ENCODE assay signal across 8 cellular contexts in the genomic region with DNA sequence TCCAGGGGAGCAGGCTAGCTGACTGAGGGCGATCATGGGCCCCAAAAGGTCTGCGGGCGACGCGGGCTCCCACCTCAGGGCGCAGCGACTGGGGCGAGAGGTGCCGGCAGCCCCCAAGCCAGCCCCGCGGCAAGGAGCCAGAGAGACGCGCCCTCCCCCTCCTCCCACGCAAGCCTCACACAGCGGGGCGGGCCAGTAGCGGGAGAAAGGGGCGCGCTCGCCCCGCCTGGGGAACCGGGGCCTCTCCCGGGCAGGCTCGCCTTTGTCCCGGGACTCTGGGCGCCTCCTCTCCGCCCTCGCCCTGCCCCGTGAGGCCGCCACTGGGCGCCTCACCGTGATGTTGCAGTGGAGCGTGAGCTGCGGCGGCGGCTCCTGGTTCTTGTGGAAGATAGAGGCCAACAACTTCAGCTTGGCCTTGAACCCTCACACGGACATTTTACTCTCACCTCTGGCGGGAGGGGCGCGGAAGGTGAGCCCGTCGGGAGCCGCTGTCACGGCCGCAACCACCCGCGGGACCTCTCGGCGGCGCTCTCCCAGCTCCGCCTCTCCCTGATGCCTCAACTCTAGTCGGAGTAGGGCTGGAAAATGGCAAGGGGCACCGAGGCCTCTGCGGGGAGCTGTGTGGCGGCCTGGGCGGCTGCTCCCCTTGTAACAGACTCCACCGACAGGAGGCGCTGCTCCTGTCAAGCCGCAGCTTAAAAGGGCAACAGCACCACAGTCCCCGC.
DNase-seq lines count a peak whose midpoint lies in the region; ATAC-seq and TF ChIP-seq lines count a peak whose summit lies in the region.
"Not testable (repeated sequence)": the region's sequence is repeated elsewhere in the genome, so short reads cannot be mapped to it uniquely, and the experiment has no call there.

No MANE protein-coding gene starts in this region.

- peak overlapping the region; percentile 56 for H3K4me3 ChIP-seq in BLaER1
- peak overlapping the region; percentile 47 to 58; a peak in 3 of 4 replicates for H3K4me3 ChIP-seq in SK-N-SH (ENCODE audit: low read depth in 2 of 2, low read length in 1 of 2)
- H3K4me3 ChIP-seq in ascending aorta = peak overlapping the region; percentile 26 to 55
- H3K4me3 ChIP-seq in gastroesophageal sphincter = peak overlapping the region; percentile 43 to 50
- peak overlapping the region in 1 of 2 experiments; percentile 58 for H3K4me3 ChIP-seq in mesenchymal stem cell (ENCODE audit: insufficient read depth in 1 of 2, low read depth in 1 of 2, low read length in 2 of 2)

- not testable (repeated sequence) for H2BK12ac ChIP-seq in mesenchymal stem cell (ENCODE audit: low read length in 2 of 2)

- H3K79me2 ChIP-seq in SK-N-SH (ENCODE audit: insufficient read depth) = not testable (repeated sequence)

- H3K27ac ChIP-seq in BLaER1; mesenchymal stem cell (ENCODE audit: low read length, poor library complexity, severe bottlenecking): not testable (repeated sequence)
- H3K27ac ChIP-seq in SK-N-SH (ENCODE audit: low read depth in 2 of 2, low read length in 1 of 2) (peak overlapping the region in 1 of 2 experiments; percentile 39; a peak in 2 of 4 replicates), ascending aorta (peak overlapping the region; percentile 61 to 72), gastroesophageal sphincter (peak overlapping the region in 3 of 4 donors; percentile 76 to 85 (median 77))

- H3K4me3 Mint-ChIP-seq in stimulated activated naive CD8-positive, alpha-beta T cell treated with anti-CD3 and anti-CD28 coated beads, Interleukin-15, amount 100 ng/mL, for 72 hours = peak overlapping the region in 1 of 2 donors; percentile 72

- not testable (repeated sequence) for H4K91ac ChIP-seq in mesenchymal stem cell (ENCODE audit: low read length)

- TF ChIP-seq EP300 in SK-N-SH (IDR thresholded peaks at IDR 0.05; ENCODE audit: borderline replicate concordance in 1 of 2, low read depth in 1 of 2, low read length in 1 of 2); gastroesophageal sphincter (IDR thresholded peaks at IDR 0.05): not testable (repeated sequence)

- H2BK5ac ChIP-seq in mesenchymal stem cell (ENCODE audit: low read depth, low read length, poor library complexity, severe bottlenecking) = not testable (repeated sequence)

- TF ChIP-seq CTCF in SK-N-SH (IDR thresholded peaks at IDR 0.05) = peak; percentile 35
- TF ChIP-seq CTCF in ascending aorta (IDR thresholded peaks at IDR 0.05); gastroesophageal sphincter (IDR thresholded peaks at IDR 0.05): not testable (repeated sequence)

- not testable (repeated sequence) for H2BK120ac ChIP-seq in mesenchymal stem cell (ENCODE audit: low read depth, low read length)

- H3K9me3 ChIP-seq in BLaER1; SK-N-SH; ascending aorta; gastroesophageal sphincter; mesenchymal stem cell (ENCODE audit: control insufficient read depth, low read length): not testable (repeated sequence)

- DNase-seq in SK-N-SH, mesenchymal stem cell: not testable (repeated sequence)
- peak; percentile 3 for DNase-seq in activated CD8-positive, alpha-beta memory T cell treated with anti-CD3 and anti-CD28 coated beads, Interleukin-2, amount 50 U/mL, for 24 hours (ENCODE audit: extremely low read depth)
- DNase-seq in ascending aorta (ENCODE audit: low spot score in 2 of 2) = peak in 1 of 2 donors; percentile 68
- peak; percentile 62 for DNase-seq in stimulated activated CD4-positive, alpha-beta T cell treated with anti-CD3 and anti-CD28 coated beads, Interleukin-15, amount 100 ng/mL, for 24 hours
- DNase-seq in stimulated activated naive CD8-positive, alpha-beta T cell treated with anti-CD3 and anti-CD28 coated beads, Interleukin-15, amount 100 ng/mL, for 72 hours = peak; percentile 20 to 61

- not testable (repeated sequence) for H3K9me3 Mint-ChIP-seq in stimulated activated naive CD8-positive, alpha-beta T cell treated with anti-CD3 and anti-CD28 coated beads, Interleukin-15, amount 100 ng/mL, for 72 hours

- not testable (repeated sequence) for H3K27me3 Mint-ChIP-seq in stimulated activated naive CD8-positive, alpha-beta T cell treated with anti-CD3 and anti-CD28 coated beads, Interleukin-15, amount 100 ng/mL, for 72 hours

- not testable (repeated sequence) for ATAC-seq in gastroesophageal sphincter; stimulated activated naive CD8-positive, alpha-beta T cell treated with anti-CD3 and anti-CD28 coated beads, Interleukin-15, amount 100 ng/mL, for 72 hours

- not testable (repeated sequence) for H3K14ac ChIP-seq in mesenchymal stem cell (ENCODE audit: low read length in 2 of 2)

- not testable (repeated sequence) for H2BK15ac ChIP-seq in mesenchymal stem cell (ENCODE audit: low read depth, poor library complexity, severe bottlenecking)

- 0% methylated on average over 9 of the region's 60 CpGs for WGBS in SK-N-SH (ENCODE audit: low lambda C conversion rate)
- WGBS in gastroesophageal sphincter (ENCODE audit: low coverage in 1 of 2), 2 donors = no CpG with 5 or more reads among the region's 60 CpGs
- no CpG with 5 or more reads among the region's 60 CpGs for WGBS in mesenchymal stem cell

- not testable (repeated sequence) for H3K79me1 ChIP-seq in mesenchymal stem cell (replicated peaks; ENCODE audit: low read length, poor library complexity, severe bottlenecking)

- not testable (repeated sequence) for H2AK5ac ChIP-seq in mesenchymal stem cell (ENCODE audit: low read length, severe bottlenecking)

- not testable (repeated sequence) for H3K27me3 ChIP-seq in BLaER1; SK-N-SH (ENCODE audit: insufficient read depth); ascending aorta; gastroesophageal sphincter; mesenchymal stem cell (ENCODE audit: control insufficient read depth in 1 of 2, insufficient read depth in 1 of 2, low read length in 2 of 2)

- intact Hi-C loops in ascending aorta (cut with DNase I) = not testable (repeated sequence)

- H3K4ac ChIP-seq in mesenchymal stem cell (ENCODE audit: low read depth in 1 of 2, low read length in 2 of 2) = not testable (repeated sequence)

- H3K4me1 ChIP-seq in BLaER1; SK-N-SH (ENCODE audit: control insufficient read depth in 1 of 2, insufficient read depth in 2 of 2, low read depth in 1 of 2, low read length in 1 of 2); ascending aorta; gastroesophageal sphincter; mesenchymal stem cell (ENCODE audit: control insufficient read depth, insufficient read depth, low read depth, low read length): not testable (repeated sequence)

- not testable (repeated sequence) for H3K18ac ChIP-seq in mesenchymal stem cell (ENCODE audit: low read depth in 1 of 2, low read length in 2 of 2)

- H3K23ac ChIP-seq in mesenchymal stem cell (ENCODE audit: low read length in 2 of 2) = not testable (repeated sequence)

- not testable (repeated sequence) for TF ChIP-seq POLR2A in gastroesophageal sphincter (IDR thresholded peaks at IDR 0.05)

- not testable (repeated sequence) for H4K20me1 ChIP-seq in BLaER1; SK-N-SH (ENCODE audit: insufficient read depth)

- not testable (repeated sequence) for TF ChIP-seq RAD21 in SK-N-SH (IDR thresholded peaks at IDR 0.05; ENCODE audit: low read length)

- not testable (repeated sequence) for H3K9me2 ChIP-seq in SK-N-SH

- not testable (repeated sequence) for H3F3A ChIP-seq in SK-N-SH (replicated peaks; ENCODE audit: insufficient read depth)

- not testable (repeated sequence) for H4K8ac ChIP-seq in mesenchymal stem cell (ENCODE audit: low read length)

- POLR2A ChIA-PET in SK-N-SH (lab: Yijun Ruan, JAX) = not testable (repeated sequence)

- not testable (repeated sequence) for H3K9ac ChIP-seq in BLaER1
- H3K9ac ChIP-seq in SK-N-SH (peak overlapping the region; percentile 65; the same call in 1 of the 2 replicates), mesenchymal stem cell (ENCODE audit: low read length) (peak overlapping the region; percentile 54)

- not testable (repeated sequence) for H3K4me1 Mint-ChIP-seq in stimulated activated naive CD8-positive, alpha-beta T cell treated with anti-CD3 and anti-CD28 coated beads, Interleukin-15, amount 100 ng/mL, for 72 hours

- H3K36me3 ChIP-seq in BLaER1; SK-N-SH (replicated peaks in 1 of 2; ENCODE audit: control insufficient read depth in 1 of 2, insufficient read depth in 2 of 2, low read length in 1 of 2); ascending aorta; gastroesophageal sphincter; mesenchymal stem cell (ENCODE audit: control insufficient read depth in 1 of 2, insufficient read depth in 2 of 2, low read depth in 1 of 2, low read length in 2 of 2): not testable (repeated sequence)

- H3K27ac Mint-ChIP-seq in stimulated activated naive CD8-positive, alpha-beta T cell treated with anti-CD3 and anti-CD28 coated beads, Interleukin-15, amount 100 ng/mL, for 72 hours = not testable (repeated sequence)

- CTCF ChIA-PET in SK-N-SH (lab: Yijun Ruan, JAX) = not testable (repeated sequence)

- not testable (repeated sequence) for H2AFZ ChIP-seq in SK-N-SH (ENCODE audit: low read depth); mesenchymal stem cell (ENCODE audit: low read depth, low read length)

- not testable (repeated sequence) for H3K4me2 ChIP-seq in BLaER1; SK-N-SH; mesenchymal stem cell (ENCODE audit: low read length, poor library complexity, severe bottlenecking)
